10 cellular contexts compared by ENCODE assay signal in the genomic region with DNA sequence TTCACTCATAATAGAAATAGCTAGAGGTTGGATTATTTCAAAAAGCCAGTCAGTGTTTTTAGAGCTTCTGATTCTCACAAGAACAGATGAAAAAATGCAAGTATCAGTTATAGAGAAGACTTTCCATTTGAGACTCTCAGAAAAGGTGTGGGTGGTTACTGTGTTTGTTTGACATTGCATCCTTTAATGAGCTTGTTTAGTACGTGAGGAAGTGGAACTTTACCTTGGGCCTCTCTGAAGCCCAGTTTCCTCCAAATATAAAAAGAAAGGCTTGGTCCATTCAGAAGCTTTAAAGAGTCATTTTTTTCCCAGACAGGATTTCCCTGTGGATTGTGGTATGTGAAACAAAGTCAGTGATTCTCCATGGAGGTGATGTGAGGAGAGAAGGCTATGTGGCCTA.
DNase-seq lines count a peak whose midpoint lies in the region; ATAC-seq and TF ChIP-seq lines count a peak whose summit lies in the region.
"Had no signal": no experiment of that assay in that cellular context is flagged by ENCODE, and none has a peak within 500 bp of the region (broad histone marks: within the 10 kb centered on the region; RNA-seq: fewer than 3 reads in every experiment).

No MANE protein-coding gene starts in this region.

- peak overlapping the region in 2 of 10 donors; percentile 4 to 18 for H3K4me3 Mint-ChIP-seq in naive thymus-derived CD8-positive, alpha-beta T cell
- no peak overlapping the region for H3K4me3 Mint-ChIP-seq in progenitor cell of endocrine pancreas (ENCODE audit: low read depth)

- no peak for TF ChIP-seq CTCF in progenitor cell of endocrine pancreas (IDR thresholded peaks at IDR 0.05; ENCODE audit: unreplicated experiment)

- peak overlapping the region in 7 of 10 donors; percentile 12 to 88 (median 66) for H3K27ac Mint-ChIP-seq in naive thymus-derived CD8-positive, alpha-beta T cell
- H3K27ac Mint-ChIP-seq in progenitor cell of endocrine pancreas, result no peak overlapping the region

- no peaks in the 10 kb centered on the region for H3K36me3 Mint-ChIP-seq in naive thymus-derived CD8-positive, alpha-beta T cell
- peaks cover 2% of the 10 kb centered on the region for H3K36me3 Mint-ChIP-seq in progenitor cell of endocrine pancreas (ENCODE audit: insufficient read depth)

- DNase-seq in naive thymus-derived CD8-positive, alpha-beta T cell, result no peak
- DNase-seq in NCI-H128 (lab: John Stamatoyannopoulos, UW; ENCODE audit: unreplicated experiment) (no peak), AG20443 (ENCODE audit: low spot score) (no peak), progenitor cell of endocrine pancreas (ENCODE audit: low spot score, unreplicated experiment) (no peak)
- DNase-seq: KG1, lower lobe of right lung, small intestine had no signal

- H3K27me3 Mint-ChIP-seq in naive thymus-derived CD8-positive, alpha-beta T cell, result no peaks in the 10 kb centered on the region
- H3K27me3 Mint-ChIP-seq in progenitor cell of endocrine pancreas, result no peaks in the 10 kb centered on the region

- H3K4me1 Mint-ChIP-seq in naive thymus-derived CD8-positive, alpha-beta T cell, result peaks cover 16 to 61% (median 51%) of the 10 kb centered on the region in 4 donors
- H3K4me1 Mint-ChIP-seq in progenitor cell of endocrine pancreas (ENCODE audit: low read depth), result peaks cover 32% of the 10 kb centered on the region

- ATAC-seq in GM18861 (IDR thresholded peaks at IDR 0.05; ENCODE audit: unreplicated experiment) (peak; percentile 66), GM21576 (IDR thresholded peaks at IDR 0.05; ENCODE audit: unreplicated experiment) (peak; percentile 82), HG03460 (IDR thresholded peaks at IDR 0.05; ENCODE audit: unreplicated experiment) (peak; percentile 73)
- ATAC-seq in naive thymus-derived CD8-positive, alpha-beta T cell, result peak in 1 of 2 donors; percentile 44
- ATAC-seq: lower lobe of right lung had no signal

- no peaks in the 10 kb centered on the region for H3K9me3 Mint-ChIP-seq in naive thymus-derived CD8-positive, alpha-beta T cell
- no peaks in the 10 kb centered on the region for H3K9me3 Mint-ChIP-seq in progenitor cell of endocrine pancreas (ENCODE audit: low read depth)

- POLR2A ChIA-PET in naive thymus-derived CD8-positive, alpha-beta T cell (lab: Charles Lee), result interaction anchor here (1.0 to 1.5 kb wide), 2 partner anchors 8 to 12 kb away, joined by 3 to 6 read pairs; no protein-coding TSS in a partner anchor
